ENCODE assay signal across 1 cellular context in genomic region chr12:76024942-76025600, GRCh38.
A peak's percentile ranks its signal among the peaks of the same experiment; 100 is the strongest.
TF ChIP-seq lines count a peak whose summit lies in the region.

No MANE protein-coding gene starts in this region.

TF ChIP-seq in K562, 482 proteins besides CTCF, POLR2A, EP300 and RAD21:
- TF ChIP-seq ZNF592 (IDR thresholded peaks at IDR 0.05) (no peak), JUND (IDR thresholded peaks at IDR 0.05; ENCODE audit: borderline replicate concordance, low read depth, low read length) (peak; percentile 13; the same call in 1 of the 2 replicates), JUND (tag; IDR thresholded peaks at IDR 0.05; ENCODE audit: borderline replicate concordance, low read depth, low read length) (no peak), ZNF3 (CRISPR knock-in tag; IDR thresholded peaks at IDR 0.05) (no peak), MEIS2 (IDR thresholded peaks at IDR 0.05; ENCODE audit: partially characterized antibody) (no peak), FOSL1 (tag; conservative IDR thresholded peaks at IDR 0.05) (peak; percentile 63)
